18 cellular contexts compared by ENCODE assay signal in the genomic region with DNA sequence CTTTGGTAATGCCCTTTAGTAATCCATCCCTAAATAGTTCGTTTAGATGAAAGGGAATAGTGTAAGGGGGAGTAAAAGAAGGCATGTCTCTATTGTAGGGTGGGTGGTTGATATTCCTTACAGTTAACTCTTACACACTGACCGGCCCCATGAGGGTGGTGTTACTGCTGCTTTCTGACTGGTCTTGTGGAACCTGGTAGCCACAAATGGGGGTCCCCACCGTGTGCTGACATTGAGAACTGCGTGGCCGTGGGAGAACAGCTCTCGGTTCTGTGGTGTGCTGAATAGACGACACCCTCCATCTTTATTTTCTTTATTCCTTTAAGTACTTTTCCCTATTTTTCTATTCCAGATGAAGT. TPM values are rescaled to one million over a fixed set of nuclear protein-coding genes. Genes with fewer than 3 reads are reported as not detected.
DNase-seq lines count a peak whose midpoint lies in the region; ATAC-seq, FAIRE-seq and TF ChIP-seq lines count a peak whose summit lies in the region.
"Had no signal": no experiment of that assay in that cellular context is flagged by ENCODE, and none has a peak within 500 bp of the region (broad histone marks: within the 10 kb centered on the region; RNA-seq: fewer than 3 reads in every experiment).

No MANE protein-coding gene starts in this region.

- POLR2A ChIA-PET in H1 (lab: Charles Lee; ENCODE audit: partially characterized antibody), result interaction anchor here (1.3 to 1.5 kb wide), 4 partner anchors 18 to 193 kb away, joined by 4 to 5 read pairs (median 4); partner anchors contain the start of genes CYB5R4 and MRAP2
- POLR2A ChIA-PET in PC-3 (lab: Charles Lee; ENCODE audit: unreplicated experiment), result no interaction called here

- TF ChIP-seq POLR2A in H1 (IDR thresholded peaks at IDR 0.05; ENCODE audit: control extremely low read depth in 1 of 2, low read depth in 2 of 2, low read length in 2 of 2), result no peak

- CTCF ChIA-PET in H1 (lab: Charles Lee; ENCODE audit: partially characterized antibody), result interaction anchor here (0.7 to 3.0 kb wide), 5 partner anchors 10 to 144 kb away, joined by 3 to 8 read pairs (median 5); no protein-coding TSS in a partner anchor
- CTCF ChIA-PET in Calu3 (lab: Charles Lee), result no interaction called here
- CTCF ChIA-PET in PC-3 (lab: Charles Lee), result no interaction called here

- peak overlapping the region; percentile 56 for H3K4me3 Mint-ChIP-seq in neural crest cell
- no peak overlapping the region for H3K4me3 Mint-ChIP-seq in Calu3 (ENCODE audit: low read depth, unreplicated experiment)
- H3K4me3 Mint-ChIP-seq: memory B cell, natural killer cell, T-cell had no signal

- H3K79me1 ChIP-seq in H1 (ENCODE audit: low read depth, low read length), result no peaks in the 10 kb centered on the region

- H4K8ac ChIP-seq in H1 (ENCODE audit: extremely low read depth, insufficient read depth, low read length), result no peak overlapping the region; the same call in 1 of the 2 replicates

- no peak overlapping the region for H4K5ac ChIP-seq in H1 (ENCODE audit: insufficient read length, low read depth, low read length)

- peak overlapping the region; percentile 32; the same call in 1 of the 2 replicates for H3K18ac ChIP-seq in H1 (ENCODE audit: extremely low read depth, low read length)

- no peak overlapping the region for H3K14ac ChIP-seq in H1 (ENCODE audit: insufficient read length)

- no peak overlapping the region for H4K91ac ChIP-seq in H1 (replicated peaks; ENCODE audit: insufficient read length, low read length)

- H3K27me3 Mint-ChIP-seq in neural crest cell (ENCODE audit: low read depth) (peaks cover 9% of the 10 kb centered on the region), Calu3 (ENCODE audit: unreplicated experiment) (peaks cover 18% of the 10 kb centered on the region)
- H3K27me3 Mint-ChIP-seq: memory B cell had no signal

- H3K4ac ChIP-seq in H1 (replicated peaks; ENCODE audit: insufficient read length, low read depth, low read length), result no peak overlapping the region

- no peak overlapping the region for H3K4me2 ChIP-seq in Loucy (ENCODE audit: low read depth, low read length, poor library complexity, severe bottlenecking)
- H3K4me2 ChIP-seq in H1 (ENCODE audit: insufficient read depth in 1 of 2, low read depth in 2 of 2, low read length in 2 of 2), result peak overlapping the region; percentile 61 to 70; a peak in 3 of 4 replicates
- no peak overlapping the region for H3K4me2 ChIP-seq in PC-3 (ENCODE audit: low read length)
- H3K4me2 ChIP-seq: KMS-11 had no signal

- H3K9me3 Mint-ChIP-seq in neural crest cell (no peaks in the 10 kb centered on the region), Calu3 (ENCODE audit: low read depth, unreplicated experiment) (no peaks in the 10 kb centered on the region)
- H3K9me3 Mint-ChIP-seq: memory B cell, natural killer cell, T-cell had no signal

- peak; percentile 3 for DNase-seq in COLO668 (lab: John Stamatoyannopoulos, UW; ENCODE audit: unreplicated experiment)
- no peak for DNase-seq in H1 (ENCODE audit: low read depth in 1 of 2, low spot score in 2 of 2)
- DNase-seq in neural crest cell (ENCODE audit: low read depth, low spot score), result no peak
- no peak for DNase-seq in Calu3
- DNase-seq in stimulated activated naive CD8-positive, alpha-beta T cell treated with anti-CD3 and anti-CD28 coated beads, Interleukin-15, Interleukin-2, amounts not matched to agents 100 U/mL and 50 U/mL, for 24 hours, result no peak
- no peak for DNase-seq in PC-3
- DNase-seq: ACHN; activated CD4-positive, alpha-beta T cell treated with anti-CD3 and anti-CD28 coated beads, Interleukin-2, amount 50 U/mL, for 4 hours; activated naive CD4-positive, alpha-beta T cell treated with Interleukin-2 at 50 U/mL for 16 hours; natural killer cell; T-cell had no signal

- no peak for FAIRE-seq in H1 (lab: Jason Lieb, UNC)

- no peak overlapping the region; the same call in 1 of the 2 replicates for H2BK12ac ChIP-seq in H1 (ENCODE audit: low read depth, low read length)

- H3K79me2 ChIP-seq in Loucy (ENCODE audit: insufficient read depth, low read length), result no peaks in the 10 kb centered on the region
- no peaks in the 10 kb centered on the region for H3K79me2 ChIP-seq in H1 (ENCODE audit: control insufficient read depth in 1 of 2, insufficient read depth in 2 of 2, low read length in 2 of 2)
- H3K79me2 ChIP-seq in PC-3 (ENCODE audit: low read length), result no peaks in the 10 kb centered on the region

- H3K27ac ChIP-seq in H1 (ENCODE audit: low read depth, low read length) (no peak overlapping the region), PC-3 (ENCODE audit: low read length) (no peak overlapping the region)
- H3K27ac ChIP-seq: heart right ventricle, KMS-11, VCaP had no signal

- no peaks in the 10 kb centered on the region for H3K36me3 Mint-ChIP-seq in neural crest cell (ENCODE audit: low read depth)
- H3K36me3 Mint-ChIP-seq in Calu3 (ENCODE audit: insufficient read depth, unreplicated experiment), result no peaks in the 10 kb centered on the region
- H3K36me3 Mint-ChIP-seq: memory B cell, natural killer cell, T-cell had no signal

- H2AFZ ChIP-seq in Loucy (ENCODE audit: low read length) (peak overlapping the region; percentile 2; the same call in 1 of the 2 replicates), H1 (ENCODE audit: low read length) (no peak overlapping the region), PC-3 (ENCODE audit: low read length) (no peak overlapping the region)

- H3K9me3 ChIP-seq in Loucy (ENCODE audit: insufficient read depth, low read depth, low read length), result no peaks in the 10 kb centered on the region
- H3K9me3 ChIP-seq in H1 (ENCODE audit: insufficient read depth in 2 of 2, low read depth in 1 of 2, low read length in 1 of 2), result no peaks in the 10 kb centered on the region
- no peaks in the 10 kb centered on the region for H3K9me3 ChIP-seq in PC-3 (ENCODE audit: low read length)
- H3K9me3 ChIP-seq: heart right ventricle had no signal

- H3K27ac Mint-ChIP-seq in neural crest cell (ENCODE audit: unreplicated experiment) (no peak overlapping the region), Calu3 (ENCODE audit: unreplicated experiment) (no peak overlapping the region)
- H3K27ac Mint-ChIP-seq: memory B cell, natural killer cell, T-cell had no signal

- no peak for TF ChIP-seq CTCF in Loucy (conservative IDR thresholded peaks at IDR 0.05; ENCODE audit: low read length)
- no peak for TF ChIP-seq CTCF in H1 (IDR thresholded peaks at IDR 0.05; ENCODE audit: control extremely low read depth in 1 of 3, insufficient read depth in 1 of 3, low read depth in 1 of 3, low read length in 3 of 3)
- no peak for TF ChIP-seq CTCF in neural crest cell (conservative IDR thresholded peaks at IDR 0.05)
- TF ChIP-seq CTCF in Calu3 (IDR thresholded peaks at IDR 0.05; ENCODE audit: unreplicated experiment), result no peak
- no peak for TF ChIP-seq CTCF in PC-3 (conservative IDR thresholded peaks at IDR 0.05; ENCODE audit: low read depth, low read length)

- BruUV-seq in Calu3 (replicated peaks; lab: Mats Ljungman, UMichigan), result no TSS peak
- BruUV-seq in PC-3 (replicated peaks; lab: Mats Ljungman, UMichigan), result no TSS peak

- H2BK5ac ChIP-seq in H1 (ENCODE audit: low read depth, low read length), result no peak overlapping the region

- no peaks in the 10 kb centered on the region for H3K27me3 ChIP-seq in Loucy (ENCODE audit: insufficient read depth, low read length, poor library complexity, severe bottlenecking)
- no peaks in the 10 kb centered on the region for H3K27me3 ChIP-seq in H1 (replicated peaks in 1 of 4; ENCODE audit: control insufficient read depth in 3 of 4, extremely low read depth in 1 of 4, insufficient read depth in 3 of 4, low read length in 3 of 4)
- H3K27me3 ChIP-seq in PC-3 (ENCODE audit: low read length), result peaks cover 19% of the 10 kb centered on the region

- H3K23me2 ChIP-seq in H1 (ENCODE audit: low read depth, low read length), result no peaks in the 10 kb centered on the region

- no peaks in the 10 kb centered on the region for H3K4me1 ChIP-seq in Loucy (ENCODE audit: insufficient read depth, low read length, poor library complexity, severe bottlenecking)
- peaks cover 0 to 14% (median 8%) of the 10 kb centered on the region in 4 experiments; a peak in 6 of 7 replicates for H3K4me1 ChIP-seq in H1 (replicated peaks in 1 of 4; ENCODE audit: control insufficient read depth in 3 of 4, insufficient read depth in 4 of 4, low read length in 3 of 4)
- H3K4me1 ChIP-seq in PC-3 (ENCODE audit: insufficient read depth, low read length), result no peaks in the 10 kb centered on the region

- H3K36me3 ChIP-seq in Loucy (ENCODE audit: insufficient read depth, low read length), result no peaks in the 10 kb centered on the region
- no peaks in the 10 kb centered on the region for H3K36me3 ChIP-seq in H1 (ENCODE audit: control insufficient read depth in 2 of 4, insufficient read depth in 4 of 4, low read length in 3 of 4)
- no peaks in the 10 kb centered on the region for H3K36me3 ChIP-seq in PC-3 (ENCODE audit: low read depth, low read length)
- H3K36me3 ChIP-seq: heart right ventricle had no signal

- no peaks in the 10 kb centered on the region for H3F3A ChIP-seq in Loucy (ENCODE audit: low read depth)
- no peaks in the 10 kb centered on the region for H3F3A ChIP-seq in PC-3 (ENCODE audit: low read length, unreplicated experiment)

- H3K9ac ChIP-seq in Loucy (ENCODE audit: low read depth, low read length, poor library complexity, severe bottlenecking) (no peak overlapping the region), H1 (replicated peaks in 1 of 4; ENCODE audit: extremely low read depth in 1 of 4, low read depth in 3 of 4, low read length in 3 of 4) (no peak overlapping the region), PC-3 (ENCODE audit: low read length) (no peak overlapping the region)
- H3K9ac ChIP-seq: KMS-11 had no signal

- H2BK120ac ChIP-seq in H1 (replicated peaks; ENCODE audit: low read depth, low read length), result no peak overlapping the region

- H4K20me1 ChIP-seq in Loucy (ENCODE audit: insufficient read depth, low read length, poor library complexity, severe bottlenecking) (no peaks in the 10 kb centered on the region), H1 (replicated peaks in 1 of 2; ENCODE audit: control insufficient read depth in 1 of 2, insufficient read depth in 2 of 2, low read length in 2 of 2) (no peaks in the 10 kb centered on the region), PC-3 (ENCODE audit: low read length) (no peaks in the 10 kb centered on the region)

- H3K4me1 Mint-ChIP-seq in neural crest cell (peaks cover 37% of the 10 kb centered on the region), Calu3 (ENCODE audit: low read depth, unreplicated experiment) (no peaks in the 10 kb centered on the region)
- H3K4me1 Mint-ChIP-seq: memory B cell, natural killer cell, T-cell had no signal

- ATAC-seq in stimulated activated naive CD8-positive, alpha-beta T cell treated with anti-CD3 and anti-CD28 coated beads, Interleukin-15, Interleukin-2, amounts not matched to agents 100 U/mL and 50 U/mL, for 24 hours, result no peak
- ATAC-seq in PC-3, result no peak
- no peak for ATAC-seq in HG03045 (IDR thresholded peaks at IDR 0.05; ENCODE audit: unreplicated experiment)
- ATAC-seq: natural killer cell, T-cell had no signal

- H3K9me2 ChIP-seq in Loucy (replicated peaks; ENCODE audit: low read depth, low read length) (no peaks in the 10 kb centered on the region), PC-3 (replicated peaks; ENCODE audit: low read length) (no peaks in the 10 kb centered on the region)

- intact Hi-C loops in Calu3 (cut with micrococcal nuclease; ENCODE audit: unreplicated experiment) (no loop called here), PC-3 (cut with micrococcal nuclease) (no loop called here)

- no peak overlapping the region for H3K23ac ChIP-seq in H1 (ENCODE audit: insufficient read length)

- no peak overlapping the region for H3K56ac ChIP-seq in H1 (replicated peaks; ENCODE audit: insufficient read length, low read depth, low read length)

- no peak overlapping the region for H2AK5ac ChIP-seq in H1 (ENCODE audit: low read depth, low read length)

- H2BK20ac ChIP-seq in H1 (ENCODE audit: low read length), result no peak overlapping the region

- H3K4me3 ChIP-seq in Loucy (ENCODE audit: low read length, poor library complexity, severe bottlenecking) (no peak overlapping the region), H1 (ENCODE audit: extremely low read depth in 1 of 4, insufficient read depth in 2 of 4, low read depth in 3 of 4, low read length in 4 of 4) (peak overlapping the region in 1 of 4 experiments; percentile 6; a peak in 2 of 8 replicates), PC-3 (ENCODE audit: low read length) (no peak overlapping the region)

- no peak overlapping the region for H2BK15ac ChIP-seq in H1 (ENCODE audit: low read length)

- 57% methylated on average over 7 of the region's 7 CpGs; no CpG with 5 or more reads in 1 of the 2 experiments for WGBS in H1 (ENCODE audit: extremely low coverage in 1 of 2, insufficient coverage in 1 of 2, insufficient read length in 1 of 2, insufficient replicate concordance in 2 of 2, low coverage in 1 of 2, low lambda C conversion rate in 2 of 2, missing lambda C conversion rate in 1 of 2), 2 experiments

- TF ChIP-seq EP300 in H1 (IDR thresholded peaks at IDR 0.05; ENCODE audit: borderline replicate concordance in 1 of 2, low read depth in 2 of 2, low read length in 2 of 2), result no peak

- TF ChIP-seq RAD21 in H1 (IDR thresholded peaks at IDR 0.05 in 1 of 2, conservative IDR thresholded peaks at IDR 0.05 in 1 of 2; ENCODE audit: low read depth in 2 of 2, low read length in 2 of 2), result no peak; a peak in 1 of 4 replicates

RNA-seq across cellular contexts. Expression of gene MRAP2, which starts 19.3 kb away (rescaled TPM):
- total RNA-seq in H1 (2021; fragmentation: NEBNext Ultra II Directional; extraction: Animal tissue kit (Norgen Biotek cat#: 25700)), result 4.7 and 5.0 TPM in 2 replicates
- polyA plus RNA-seq in H1 (2011; rRNA removed), result 5.3 and 11.0 TPM in 2 replicates
- polyA plus RNA-seq in H1 (2011; cell fraction: cytosol; rRNA removed), result 6.8 TPM
- 2.8 TPM for polyA plus RNA-seq in H1 (2011; cell fraction: nucleus; rRNA removed)
- 6.7 to 11.0 TPM (median 7.8 TPM) in 4 replicates for polyA plus RNA-seq in H1 (2012, experiment 1 of 2)
- 8.2 TPM for polyA plus RNA-seq in H1 (2012, experiment 2 of 2)
- 4.3 TPM for polyA plus RNA-seq in H1 (2013, experiment 1 of 2)
- polyA plus RNA-seq in H1 (2013, experiment 2 of 2), result 5.5 TPM
- 9.5 and 13.2 TPM in 2 replicates for polyA minus RNA-seq in H1 (2011; rRNA and poly(A)+ RNA removed)
- 3.1 TPM for polyA minus RNA-seq in H1 (2011; cell fraction: cytosol; rRNA and poly(A)+ RNA removed)
- 2.5 TPM for polyA minus RNA-seq in H1 (2011; cell fraction: nucleus; rRNA and poly(A)+ RNA removed)
- 0.93 and 1.4 TPM in 2 replicates for total RNA-seq in neural crest cell
- total RNA-seq in Calu3 (2022), result 0.22 and 0.38 TPM in 2 replicates
- total RNA-seq in PC-3 (2014; rRNA removed), result 0.07 and 0.12 TPM in 2 replicates
- total RNA-seq: kidney epithelial cell, natural killer cell, T-cell had no signal

Comparison
In these comparisons a context has a peak if more than half of its experiments do, and no peak if none do; other contexts are left out.
1. H3K4me2 ChIP-seq: peak in H1 (2 of 2); none in Loucy (single experiment) and PC-3 (single experiment).